In genomic region chr1:150606743-150607142, GRCh38 we compare ENCODE assay signal across 23 cellular contexts. TPM values are rescaled to one million over a fixed set of nuclear protein-coding genes. Genes with fewer than 3 reads are reported as not detected.
DNase-seq lines count a peak whose midpoint lies in the region; ATAC-seq and TF ChIP-seq lines count a peak whose summit lies in the region.
"Had no signal": no experiment of that assay in that cellular context is flagged by ENCODE, and none has a peak within 500 bp of the region (broad histone marks: within the 10 kb centered on the region; RNA-seq: fewer than 3 reads in every experiment).

No MANE protein-coding gene starts in this region.

- H3K36me3 ChIP-seq in Panc1 (ENCODE audit: control insufficient read depth, insufficient read depth, low read length) (no peaks in the 10 kb centered on the region), aorta (ENCODE audit: control insufficient read depth in 1 of 2, insufficient read depth in 2 of 2, low read length in 1 of 2) (no peaks in the 10 kb centered on the region)
- H3K36me3 ChIP-seq: thyroid gland had no signal

- POLR2A ChIA-PET in Panc1 (lab: Charles Lee) = interaction anchor here (0.6 kb wide), 1 partner anchor 243 kb away, joined by 3 read pairs; no protein-coding TSS in a partner anchor

- CTCF ChIA-PET in Panc1 (lab: Charles Lee) = no interaction called here

- H3K27me3 ChIP-seq in Panc1 (ENCODE audit: control insufficient read depth, insufficient read depth, low read length) (no peaks in the 10 kb centered on the region), aorta (ENCODE audit: control insufficient read depth in 1 of 2, insufficient read depth in 2 of 2, low read length in 1 of 2) (no peaks in the 10 kb centered on the region)
- H3K27me3 ChIP-seq: thyroid gland had no signal

- BruUV-seq in Panc1 (replicated peaks; lab: Mats Ljungman, UMichigan) = no TSS peak

- H3K9me3 ChIP-seq in Panc1 (ENCODE audit: control insufficient read depth, insufficient read depth, low read depth, low read length) (no peaks in the 10 kb centered on the region), aorta (ENCODE audit: control insufficient read depth, low read length) (no peaks in the 10 kb centered on the region)
- H3K9me3 ChIP-seq: mucosa of descending colon, thyroid gland had no signal

- peaks cover 19% of the 10 kb centered on the region for H3K4me1 ChIP-seq in Panc1 (ENCODE audit: control insufficient read depth, insufficient read depth, low read length)
- H3K4me1 ChIP-seq in aorta (ENCODE audit: control insufficient read depth in 1 of 2, insufficient read depth in 2 of 2, low read length in 2 of 2) = peaks cover 0 to 12% of the 10 kb centered on the region in 2 donors

- H3K36me3 Mint-ChIP-seq in natural killer cell treated with Interleukin-12 subunit alpha and Interleukin-12 subunit beta and Interleukin-15 and Interleukin-18, amount 100 ng/mL, for 72 hours = no peaks in the 10 kb centered on the region
- H3K36me3 Mint-ChIP-seq in natural killer cell (no peaks in the 10 kb centered on the region), endothelial cell (ENCODE audit: low read depth, unreplicated experiment) (peaks cover 3% of the 10 kb centered on the region)
- H3K36me3 Mint-ChIP-seq in stimulated activated effector memory CD8-positive, alpha-beta T cell treated with anti-CD3 and anti-CD28 coated beads, Interleukin-12 subunit alpha, Interleukin-12 subunit beta, amount 100 ng/mL, for 72 hours = peaks cover 40% of the 10 kb centered on the region
- H3K36me3 Mint-ChIP-seq: immature natural killer cell had no signal

- H3K9me3 Mint-ChIP-seq in natural killer cell treated with Interleukin-12 subunit alpha and Interleukin-12 subunit beta and Interleukin-15 and Interleukin-18, amount 100 ng/mL, for 72 hours = no peaks in the 10 kb centered on the region
- H3K9me3 Mint-ChIP-seq in natural killer cell (no peaks in the 10 kb centered on the region), endothelial cell (ENCODE audit: unreplicated experiment) (no peaks in the 10 kb centered on the region)
- no peaks in the 10 kb centered on the region for H3K9me3 Mint-ChIP-seq in stimulated activated effector memory CD8-positive, alpha-beta T cell treated with anti-CD3 and anti-CD28 coated beads, Interleukin-12 subunit alpha, Interleukin-12 subunit beta, amount 100 ng/mL, for 72 hours
- H3K9me3 Mint-ChIP-seq: immature natural killer cell had no signal

- in situ Hi-C loops in Panc1 (cut with HindIII; ENCODE audit: low pct_unique_long_range_greater_than_20kb, low sequenced_read_pairs) = no loop called here

- intact Hi-C loops in natural killer cell (cut with micrococcal nuclease) (no loop called here), Panc1 (cut with micrococcal nuclease; ENCODE audit: unreplicated experiment) (no loop called here), aorta (cut with DNase I) (no loop called here)

- no peak for ATAC-seq in natural killer cell treated with Interleukin-12 subunit alpha and Interleukin-12 subunit beta and Interleukin-15 and Interleukin-18, amount 100 ng/mL, for 72 hours
- no peak for ATAC-seq in natural killer cell
- no peak for ATAC-seq in Panc1
- ATAC-seq in stimulated activated effector memory CD8-positive, alpha-beta T cell treated with anti-CD3 and anti-CD28 coated beads, Interleukin-12 subunit alpha, Interleukin-12 subunit beta, amount 100 ng/mL, for 72 hours = no peak
- ATAC-seq in aorta (ENCODE audit: low FRiP score) = no peak
- no peak for ATAC-seq in GM18861 (IDR thresholded peaks at IDR 0.05; ENCODE audit: unreplicated experiment)
- ATAC-seq: left lobe of liver, mucosa of descending colon, Right ventricle myocardium inferior had no signal

- H3K4me3 Mint-ChIP-seq in natural killer cell treated with Interleukin-12 subunit alpha and Interleukin-12 subunit beta and Interleukin-15 and Interleukin-18, amount 100 ng/mL, for 72 hours = no peak overlapping the region
- H3K4me3 Mint-ChIP-seq in natural killer cell (no peak overlapping the region), endothelial cell (ENCODE audit: unreplicated experiment) (no peak overlapping the region)
- no peak overlapping the region for H3K4me3 Mint-ChIP-seq in stimulated activated effector memory CD8-positive, alpha-beta T cell treated with anti-CD3 and anti-CD28 coated beads, Interleukin-12 subunit alpha, Interleukin-12 subunit beta, amount 100 ng/mL, for 72 hours
- H3K4me3 Mint-ChIP-seq: immature natural killer cell had no signal

- WGBS in aorta, 2 donors = 98% methylated on average over 7 of the region's 7 CpGs

- TF ChIP-seq CTCF in natural killer cell (IDR thresholded peaks at IDR 0.05) = no peak
- no peak for TF ChIP-seq CTCF in Panc1 (IDR thresholded peaks at IDR 0.05)
- TF ChIP-seq CTCF in endothelial cell (IDR thresholded peaks at IDR 0.05; ENCODE audit: unreplicated experiment) = no peak

- no peak for DNase-seq in natural killer cell treated with Interleukin-12 subunit alpha and Interleukin-12 subunit beta and Interleukin-15 and Interleukin-18, amount 100 ng/mL, for 72 hours (ENCODE audit: low spot score)
- DNase-seq in natural killer cell (no peak), Panc1 (ENCODE audit: low read depth, low spot score) (no peak), endothelial cell (ENCODE audit: low spot score) (no peak), GM03348 (ENCODE audit: low spot score) (no peak), aorta (no peak)
- DNase-seq in stimulated activated effector memory CD8-positive, alpha-beta T cell treated with anti-CD3 and anti-CD28 coated beads, Interleukin-12 subunit alpha, Interleukin-12 subunit beta, amount 100 ng/mL, for 72 hours (ENCODE audit: low spot score in 2 of 2) = no peak
- DNase-seq: activated CD4-positive, CD25-positive, alpha-beta regulatory T cell treated with anti-CD3 and anti-CD28 coated beads, Interleukin-2, amount 50 U/mL, for 72 hours; AML-193; amniotic stem cell; foreskin fibroblast; immature natural killer cell; mucosa of descending colon; MV-4-11; NCI-H2171 treated with DMSO at 0.1 percent for 48 hours; NCI-H526 treated with DMSO at 0.1 percent for 48 hours; small intestine; stimulated activated naive CD4-positive, alpha-beta T cell; thyroid gland had no signal

- H3K27me3 Mint-ChIP-seq in natural killer cell treated with Interleukin-12 subunit alpha and Interleukin-12 subunit beta and Interleukin-15 and Interleukin-18, amount 100 ng/mL, for 72 hours = no peaks in the 10 kb centered on the region
- no peaks in the 10 kb centered on the region for H3K27me3 Mint-ChIP-seq in natural killer cell (ENCODE audit: low read depth in 2 of 2)
- peaks cover 4% of the 10 kb centered on the region for H3K27me3 Mint-ChIP-seq in endothelial cell (ENCODE audit: unreplicated experiment)

- H3K4me3 ChIP-seq in Panc1 (ENCODE audit: low read depth in 2 of 2, low read length in 2 of 2) (no peak overlapping the region), aorta (ENCODE audit: low read length in 2 of 2) (no peak overlapping the region)
- H3K4me3 ChIP-seq: mucosa of descending colon, thyroid gland had no signal

- H3K4me1 Mint-ChIP-seq in natural killer cell treated with Interleukin-12 subunit alpha and Interleukin-12 subunit beta and Interleukin-15 and Interleukin-18, amount 100 ng/mL, for 72 hours (ENCODE audit: low read depth in 2 of 2) = peaks cover 25 to 32% of the 10 kb centered on the region in 2 donors
- H3K4me1 Mint-ChIP-seq in natural killer cell (peaks cover 12 to 13% of the 10 kb centered on the region in 2 donors), endothelial cell (ENCODE audit: unreplicated experiment) (peaks cover 16% of the 10 kb centered on the region)
- H3K4me1 Mint-ChIP-seq in stimulated activated effector memory CD8-positive, alpha-beta T cell treated with anti-CD3 and anti-CD28 coated beads, Interleukin-12 subunit alpha, Interleukin-12 subunit beta, amount 100 ng/mL, for 72 hours = peaks cover 38% of the 10 kb centered on the region

- peak overlapping the region; percentile 44 to 61 for H3K27ac Mint-ChIP-seq in natural killer cell treated with Interleukin-12 subunit alpha and Interleukin-12 subunit beta and Interleukin-15 and Interleukin-18, amount 100 ng/mL, for 72 hours
- no peak overlapping the region for H3K27ac Mint-ChIP-seq in natural killer cell
- peak overlapping the region; percentile 78 for H3K27ac Mint-ChIP-seq in endothelial cell (ENCODE audit: unreplicated experiment)
- peak overlapping the region; percentile 80 for H3K27ac Mint-ChIP-seq in stimulated activated effector memory CD8-positive, alpha-beta T cell treated with anti-CD3 and anti-CD28 coated beads, Interleukin-12 subunit alpha, Interleukin-12 subunit beta, amount 100 ng/mL, for 72 hours

- peak overlapping the region; percentile 57; the same call in 1 of the 2 replicates for H3K27ac ChIP-seq in Panc1 (ENCODE audit: low read length)
- H3K27ac ChIP-seq in aorta (ENCODE audit: low read depth in 1 of 2, low read length in 2 of 2) = no peak overlapping the region
- H3K27ac ChIP-seq: thyroid gland had no signal

RNA-seq across cellular contexts. Expression of gene ENSA, which starts 22.7 kb away (rescaled TPM):
- total RNA-seq in natural killer cell treated with Interleukin-12 subunit alpha and Interleukin-12 subunit beta and Interleukin-15 and Interleukin-18, amount 100 ng/mL, for 72 hours = 100 to 1,000 TPM; 214 to 249 TPM
- total RNA-seq in natural killer cell (100 to 1,000 TPM; 185 to 228 (median 220) TPM), Panc1 (2021; ENCODE audit: unreplicated experiment) (207 TPM), endothelial cell (ENCODE audit: unreplicated experiment) (200 TPM), aorta (100 to 1,000 TPM; 129 to 178 TPM)
- polyA plus RNA-seq in Panc1 (2012; ENCODE audit: insufficient read length) = 208 TPM
- polyA plus RNA-seq in aorta = 100 to 1,000 TPM; 113 to 157 TPM

RNA-seq across cellular contexts. Expression of gene MCL1, which starts 27.3 kb away (rescaled TPM):
- 100 to 1,000 TPM; 199 to 333 TPM for total RNA-seq in natural killer cell treated with Interleukin-12 subunit alpha and Interleukin-12 subunit beta and Interleukin-15 and Interleukin-18, amount 100 ng/mL, for 72 hours
- total RNA-seq in natural killer cell (1,000 to 10,000 TPM in 1 of 3 donors, 100 to 1,000 TPM in 2; 929 to 1,396 (median 938) TPM), Panc1 (2021; ENCODE audit: unreplicated experiment) (126 TPM), endothelial cell (ENCODE audit: unreplicated experiment) (193 TPM), aorta (100 to 1,000 TPM; 247 to 533 TPM)
- polyA plus RNA-seq in Panc1 (2012; ENCODE audit: insufficient read length) = 76.7 TPM
- polyA plus RNA-seq in aorta = 100 to 1,000 TPM; 146 to 200 TPM

RNA-seq across cellular contexts. Expression of gene ADAMTSL4, which starts 57.5 kb away (rescaled TPM):
- 1 to 10 TPM in 1 of 2 donors, under 1 TPM in 1; 0.48 to 1.0 TPM for total RNA-seq in natural killer cell treated with Interleukin-12 subunit alpha and Interleukin-12 subunit beta and Interleukin-15 and Interleukin-18, amount 100 ng/mL, for 72 hours
- 1 to 10 TPM; 1.7 to 2.9 (median 2.9) TPM for total RNA-seq in natural killer cell
- 9.5 TPM for total RNA-seq in Panc1 (2021; ENCODE audit: unreplicated experiment)
- 10.4 TPM for polyA plus RNA-seq in Panc1 (2012; ENCODE audit: insufficient read length)
- 0.36 TPM for total RNA-seq in endothelial cell (ENCODE audit: unreplicated experiment)
- total RNA-seq in aorta = 10 to 100 TPM; 94.4 to 98.0 TPM
- polyA plus RNA-seq in aorta = 10 to 100 TPM in 1 of 2 donors, 1 to 10 TPM in 1; 8.8 to 50.4 TPM
- total RNA-seq: HT-29 had no signal
- polyA plus RNA-seq: immature natural killer cell had no signal

Comparison
In these comparisons a context has a peak if more than half of its experiments do, and no peak if none do; other contexts are left out.
1. H3K27ac Mint-ChIP-seq: peak in natural killer cell treated with Interleukin-12 subunit alpha and Interleukin-12 subunit beta and Interleukin-15 and Interleukin-18, amount 100 ng/mL, for 72 hours (2 of 2), endothelial cell (single experiment) and stimulated activated effector memory CD8-positive, alpha-beta T cell treated with anti-CD3 and anti-CD28 coated beads, Interleukin-12 subunit alpha, Interleukin-12 subunit beta, amount 100 ng/mL, for 72 hours (single experiment); none in natural killer cell (0 of 2).